ENCODE assay signal across 1 cellular context in the genomic region with DNA sequence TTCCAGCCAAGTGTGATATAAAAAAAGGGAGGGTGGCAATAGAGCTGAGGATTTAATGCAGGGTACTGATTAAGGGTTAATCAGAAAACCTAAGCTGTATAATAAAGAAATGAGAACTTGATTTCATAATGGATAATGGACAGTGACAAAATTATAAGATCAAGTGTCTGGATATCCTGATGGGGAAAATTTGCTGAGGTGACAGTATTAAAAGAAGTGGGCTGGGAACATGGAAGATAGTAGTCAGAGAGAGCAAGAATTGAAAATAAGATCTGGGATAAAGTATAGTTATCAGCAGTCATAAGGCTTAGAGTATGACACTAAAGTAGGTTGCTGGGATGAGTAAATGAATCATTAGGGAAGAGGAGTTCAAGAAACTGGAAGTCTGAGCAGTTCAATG.
TF ChIP-seq lines count a peak whose summit lies in the region.

No MANE protein-coding gene starts in this region.

TF ChIP-seq in IMR-90, 13 proteins besides CTCF, POLR2A, EP300 and RAD21:
- TF ChIP-seq MAFK (IDR thresholded peaks at IDR 0.05; ENCODE audit: low read depth, low read length) (peak; percentile 91), FOS (IDR thresholded peaks at IDR 0.05; ENCODE audit: low read depth, low read length) (no peak)
TF ChIP-seq in IMR-90: peak in this region for 1.
